ENCODE assay signal across 28 cellular contexts in genomic region chr2:138510319-138510718, GRCh38.
"Had no signal": no experiment of that assay in that cellular context is flagged by ENCODE, and none has a peak within 500 bp of the region (broad histone marks: within the 10 kb centered on the region; RNA-seq: fewer than 3 reads in every experiment).

No MANE protein-coding gene starts in this region.

- H3K27me3 ChIP-seq: cardiac muscle cell, SJCRH30 had no signal

- H3K9me3 ChIP-seq: SJCRH30 had no signal

- H3K27ac ChIP-seq: cardiac muscle cell, SJCRH30, SK-N-MC, WERI-Rb-1 had no signal

- ATAC-seq: activated CD8-positive, alpha-beta memory T cell treated with anti-CD3 and anti-CD28 coated beads, Interleukin-2, amount 10 ng/mL, durations not matched to agents 7 days and 5 days; Panc1 had no signal

- H3K4me1 ChIP-seq: SJCRH30 had no signal

- DNase-seq: activated CD4-positive, alpha-beta memory T cell treated with anti-CD3 and anti-CD28 coated beads, Interleukin-2, amount 10 ng/mL, durations not matched to agents 7 days and 5 days; activated CD4-positive, alpha-beta T cell treated with anti-CD3 and anti-CD28 coated beads for 1 hour; activated CD4-positive, alpha-beta T cell treated with anti-CD3 and anti-CD28 coated beads for 48 hours; activated CD4-positive, CD25-positive, alpha-beta regulatory T cell; activated CD8-positive, alpha-beta memory T cell treated with anti-CD3 and anti-CD28 coated beads for 24 hours; activated CD8-positive, alpha-beta memory T cell treated with anti-CD3 and anti-CD28 coated beads, Interleukin-2, amount 10 ng/mL, durations not matched to agents 7 days and 5 days; activated CD8-positive, alpha-beta memory T cell treated with anti-CD3 and anti-CD28 coated beads, Interleukin-2, amount 50 U/mL, for 48 hours; activated effector memory CD4-positive, alpha-beta T cell treated with Interleukin-2 at 50 U/mL for 16 hours; activated naive CD4-positive, alpha-beta T cell; activated naive CD4-positive, alpha-beta T cell treated with anti-CD3 and anti-CD28 coated beads, Interleukin-2, amount 50 U/mL, for 16 hours; activated naive CD8-positive, alpha-beta T cell treated with anti-CD3 and anti-CD28 coated beads for 36 hours; activated T-cell treated with anti-CD3 and anti-CD28 coated beads, Interleukin-2, amount 50 U/mL, for 48 hours; amniotic stem cell; aorta; NCI-H1092 treated with DMSO at 0.1 percent for 48 hours; NCI-H146; NCI-H187; NCI-H2029 treated with DMSO at 0.1 percent for 48 hours; NCI-H2107; NCI-H446; NCI-H524 treated with DMSO at 0.1 percent for 48 hours; SHP77; SJCRH30; T1000; WERI-Rb-1 had no signal

- H3K4me3 ChIP-seq: cardiac muscle cell, SJCRH30, SK-N-MC had no signal

- H3K36me3 ChIP-seq: cardiac muscle cell, WERI-Rb-1 had no signal
